Comparison of ENCODE assay signal across 10 cellular contexts in the genomic region with DNA sequence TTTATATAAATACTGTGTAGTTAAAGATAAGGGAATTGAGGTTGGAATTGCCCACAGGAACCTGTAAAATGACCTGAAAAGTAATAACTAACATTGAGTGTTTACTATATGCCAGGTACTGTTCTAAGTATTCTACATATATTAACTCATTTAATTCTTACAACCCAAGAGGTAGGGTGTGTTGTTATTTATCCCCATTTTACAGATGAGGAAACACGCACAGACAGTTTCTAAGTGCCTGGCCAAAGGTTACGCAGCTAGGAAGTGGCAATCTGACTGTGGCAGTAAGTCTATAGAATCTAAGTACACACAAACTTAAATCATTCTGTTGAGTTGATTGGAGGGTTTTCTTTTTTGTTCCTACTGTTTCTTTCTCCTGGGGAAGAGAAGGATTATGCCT. TPM values are rescaled to one million over a fixed set of nuclear protein-coding genes. Genes with fewer than 3 reads are reported as not detected.
A peak's percentile ranks its signal among the peaks of the same experiment; 100 is the strongest.
DNase-seq lines count a peak whose midpoint lies in the region; FAIRE-seq and TF ChIP-seq lines count a peak whose summit lies in the region.
"Had no signal": no experiment of that assay in that cellular context is flagged by ENCODE, and none has a peak within 500 bp of the region (broad histone marks: within the 10 kb centered on the region; RNA-seq: fewer than 3 reads in every experiment).

No MANE protein-coding gene starts in this region.

- H2BK5ac ChIP-seq in H1 (ENCODE audit: low read depth, low read length), result no peak overlapping the region

- WGBS in H1 (ENCODE audit: extremely low coverage in 1 of 2, insufficient coverage in 1 of 2, insufficient read length in 1 of 2, insufficient replicate concordance in 2 of 2, low coverage in 1 of 2, low lambda C conversion rate in 2 of 2, missing lambda C conversion rate in 1 of 2), 2 experiments, result 98% methylated on average over 2 of the region's 2 CpGs; no CpG with 5 or more reads in 1 of the 2 experiments

- H3K36me3 ChIP-seq in Karpas-422 (ENCODE audit: insufficient read depth, low read length) (peaks cover 12% of the 10 kb centered on the region), H1 (ENCODE audit: control insufficient read depth in 2 of 4, insufficient read depth in 4 of 4, low read length in 3 of 4) (peaks cover 10 to 27% (median 22%) of the 10 kb centered on the region in 4 experiments), uterus (no peaks in the 10 kb centered on the region)

- POLR2A ChIA-PET in H1 (lab: Charles Lee; ENCODE audit: partially characterized antibody), result interaction anchor here (1.0 to 4.4 kb wide), 8 partner anchors 12 to 135 kb away, joined by 3 to 35 read pairs (median 4); a partner anchor contains a TSS

- H3K4me2 ChIP-seq in Karpas-422 (ENCODE audit: low read depth, low read length, poor library complexity, severe bottlenecking), result peak overlapping the region; percentile 64
- peak overlapping the region in 1 of 2 experiments; percentile 97; a peak in 1 of 4 replicates for H3K4me2 ChIP-seq in H1 (ENCODE audit: insufficient read depth in 1 of 2, low read depth in 2 of 2, low read length in 2 of 2)

- H4K20me1 ChIP-seq in Karpas-422 (ENCODE audit: insufficient read depth, low read depth, low read length), result no peaks in the 10 kb centered on the region
- H4K20me1 ChIP-seq in H1 (replicated peaks in 1 of 2; ENCODE audit: control insufficient read depth in 1 of 2, insufficient read depth in 2 of 2, low read length in 2 of 2), result peaks cover 0 to 2% of the 10 kb centered on the region in 2 experiments

- peaks cover 6% of the 10 kb centered on the region for H3K79me1 ChIP-seq in H1 (ENCODE audit: low read depth, low read length)

- no peak for TF ChIP-seq RAD21 in H1 (IDR thresholded peaks at IDR 0.05 in 1 of 2, conservative IDR thresholded peaks at IDR 0.05 in 1 of 2; ENCODE audit: low read depth in 2 of 2, low read length in 2 of 2)

- peak overlapping the region; percentile 92; the same call in 1 of the 2 replicates for H2BK12ac ChIP-seq in H1 (ENCODE audit: low read depth, low read length)

- H2AFZ ChIP-seq in Karpas-422 (ENCODE audit: low read length), result no peak overlapping the region; the same call in 1 of the 2 replicates
- no peak overlapping the region for H2AFZ ChIP-seq in H1 (ENCODE audit: low read length)

- H3K56ac ChIP-seq in H1 (replicated peaks; ENCODE audit: insufficient read length, low read depth, low read length), result no peak overlapping the region

- no peak overlapping the region for H3K23ac ChIP-seq in H1 (ENCODE audit: insufficient read length)

- peaks cover 4% of the 10 kb centered on the region for H3K23me2 ChIP-seq in H1 (ENCODE audit: low read depth, low read length)

- no peak for FAIRE-seq in H1 (lab: Jason Lieb, UNC)
- FAIRE-seq: D721Med had no signal

- H3K18ac ChIP-seq in H1 (ENCODE audit: extremely low read depth, low read length), result no peak overlapping the region

- H3K9me2 ChIP-seq in Karpas-422 (replicated peaks; ENCODE audit: insufficient read depth, low read length), result no peaks in the 10 kb centered on the region

- H2AK5ac ChIP-seq in H1 (ENCODE audit: low read depth, low read length), result 0 out of 2 replicates have a peak overlapping the region, but pooled peaks have one; percentile 25

- DNase-seq in Karpas-422 (no peak), H1 (ENCODE audit: low read depth in 1 of 2, low spot score in 2 of 2) (no peak), cerebellar cortex (ENCODE audit: low spot score) (no peak), NCI-H510A (lab: John Stamatoyannopoulos, UW) (no peak), uterus (no peak)
- DNase-seq: foreskin keratinocyte, NCI-H1694, occipital lobe had no signal

- H3K9me3 ChIP-seq in Karpas-422 (ENCODE audit: low read length) (no peaks in the 10 kb centered on the region), H1 (ENCODE audit: insufficient read depth in 2 of 2, low read depth in 1 of 2, low read length in 1 of 2) (no peaks in the 10 kb centered on the region), uterus (no peaks in the 10 kb centered on the region)

- H3K27ac ChIP-seq in 22Rv1, result peak overlapping the region; percentile 87
- H3K27ac ChIP-seq in Karpas-422 (ENCODE audit: low read length), result peak overlapping the region; percentile 31; the same call in 1 of the 2 replicates
- no peak overlapping the region for H3K27ac ChIP-seq in H1 (ENCODE audit: low read depth, low read length)
- H3K27ac ChIP-seq in uterus, result peak overlapping the region in 1 of 2 donors; percentile 98

- H2BK15ac ChIP-seq in H1 (ENCODE audit: low read length), result no peak overlapping the region

- intact Hi-C loops in uterus (cut with DNase I; ENCODE audit: low total_unique reads), result no loop called here

- no peak for TF ChIP-seq EP300 in H1 (IDR thresholded peaks at IDR 0.05; ENCODE audit: borderline replicate concordance in 1 of 2, low read depth in 2 of 2, low read length in 2 of 2)

- TF ChIP-seq CTCF in 22Rv1 (IDR thresholded peaks at IDR 0.05) (no peak), H1 (IDR thresholded peaks at IDR 0.05; ENCODE audit: control extremely low read depth in 1 of 3, insufficient read depth in 1 of 3, low read depth in 1 of 3, low read length in 3 of 3) (no peak), uterus (IDR thresholded peaks at IDR 0.05) (no peak)

- TF ChIP-seq POLR2A in H1 (IDR thresholded peaks at IDR 0.05; ENCODE audit: control extremely low read depth in 1 of 2, low read depth in 2 of 2, low read length in 2 of 2) (no peak), uterus (IDR thresholded peaks at IDR 0.05) (no peak)

- H4K5ac ChIP-seq in H1 (ENCODE audit: insufficient read length, low read depth, low read length), result no peak overlapping the region

- H3K4ac ChIP-seq in H1 (replicated peaks; ENCODE audit: insufficient read length, low read depth, low read length), result no peak overlapping the region

- peaks cover 44% of the 10 kb centered on the region for H3K4me1 ChIP-seq in Karpas-422 (ENCODE audit: low read length)
- peaks cover 0 to 15% (median 6%) of the 10 kb centered on the region in 4 experiments; a peak in 5 of 7 replicates for H3K4me1 ChIP-seq in H1 (replicated peaks in 1 of 4; ENCODE audit: control insufficient read depth in 3 of 4, insufficient read depth in 4 of 4, low read length in 3 of 4)
- H3K4me1 ChIP-seq in uterus, result peaks cover 0 to under 1% of the 10 kb centered on the region in 2 donors
- H3K4me1 ChIP-seq: foreskin keratinocyte had no signal

- no peak overlapping the region for H2BK120ac ChIP-seq in H1 (replicated peaks; ENCODE audit: low read depth, low read length)

- H3K9ac ChIP-seq in Karpas-422 (ENCODE audit: low read length) (peak overlapping the region; percentile 62), H1 (replicated peaks in 1 of 4; ENCODE audit: extremely low read depth in 1 of 4, low read depth in 3 of 4, low read length in 3 of 4) (no peak overlapping the region)

- H3K79me2 ChIP-seq in Karpas-422 (ENCODE audit: low read length) (peaks cover 30% of the 10 kb centered on the region), H1 (ENCODE audit: control insufficient read depth in 1 of 2, insufficient read depth in 2 of 2, low read length in 2 of 2) (no peaks in the 10 kb centered on the region)

- H3K14ac ChIP-seq in H1 (ENCODE audit: insufficient read length), result no peak overlapping the region

- no peak overlapping the region for H4K91ac ChIP-seq in H1 (replicated peaks; ENCODE audit: insufficient read length, low read length)

- H4K8ac ChIP-seq in H1 (ENCODE audit: extremely low read depth, insufficient read depth, low read length), result no peak overlapping the region

- no peaks in the 10 kb centered on the region for H3K27me3 ChIP-seq in Karpas-422 (ENCODE audit: low read length)
- peaks cover 16 to 32% (median 28%) of the 10 kb centered on the region in 4 experiments for H3K27me3 ChIP-seq in H1 (replicated peaks in 1 of 4; ENCODE audit: control insufficient read depth in 3 of 4, extremely low read depth in 1 of 4, insufficient read depth in 3 of 4, low read length in 3 of 4)
- H3K27me3 ChIP-seq in uterus, result peaks cover 1 to 7% of the 10 kb centered on the region in 2 donors

- no peak overlapping the region for H2BK20ac ChIP-seq in H1 (ENCODE audit: low read length)

- CTCF ChIA-PET in H1 (lab: Charles Lee; ENCODE audit: partially characterized antibody), result interaction anchor here (1.2 to 11.2 kb wide), 5 partner anchors 8 to 159 kb away, joined by 3 to 149 read pairs (median 5); no protein-coding TSS in a partner anchor

- H3K4me3 ChIP-seq in Karpas-422 (ENCODE audit: low read length), result peak overlapping the region; percentile 67
- H3K4me3 ChIP-seq in H1 (ENCODE audit: extremely low read depth in 1 of 4, insufficient read depth in 2 of 4, low read depth in 3 of 4, low read length in 4 of 4), result 0 out of 8 replicates have a peak overlapping the region, but pooled peaks of 1 of the 4 experiments have one; percentile 75
- H3K4me3 ChIP-seq in uterus, result no peak overlapping the region

RNA-seq across cellular contexts. Expression of a gene that starts 1.1 kb away (rescaled TPM):
- total RNA-seq in Karpas-422 (2014; rRNA removed; shearing (Covaris generic); ENCODE audit: low replicate concordance), result 33.3 and 42.7 TPM in 2 replicates
- total RNA-seq in H1 (2021; fragmentation: NEBNext Ultra II Directional; extraction: Animal tissue kit (Norgen Biotek cat#: 25700)), result 15.2 and 15.8 TPM in 2 replicates
- 23.3 and 31.4 TPM in 2 replicates for polyA plus RNA-seq in H1 (2011; rRNA removed)
- polyA plus RNA-seq in H1 (2011; cell fraction: cytosol; rRNA removed), result 22.7 TPM
- polyA plus RNA-seq in H1 (2011; cell fraction: nucleus; rRNA removed), result 12.1 TPM
- polyA plus RNA-seq in H1 (2012, experiment 1 of 2), result 14.1 to 22.6 TPM (median 19.5 TPM) in 4 replicates
- 20.3 TPM for polyA plus RNA-seq in H1 (2012, experiment 2 of 2)
- polyA plus RNA-seq in H1 (2013, experiment 1 of 2), result 15.8 TPM
- polyA plus RNA-seq in H1 (2013, experiment 2 of 2), result 17.6 TPM
- polyA minus RNA-seq in H1 (2011; rRNA and poly(A)+ RNA removed), result 26.3 and 33.9 TPM in 2 replicates
- polyA minus RNA-seq in H1 (2011; cell fraction: cytosol; rRNA and poly(A)+ RNA removed), result 11.2 TPM
- polyA minus RNA-seq in H1 (2011; cell fraction: nucleus; rRNA and poly(A)+ RNA removed), result 15.2 TPM
- 100 to 1,000 TPM in 1 of 4 donors, 10 to 100 TPM in 3; 38.2 to 103 (median 51.0) TPM for total RNA-seq in uterus

RNA-seq across cellular contexts. Expression of a gene that starts 5.2 kb away (rescaled TPM):
- total RNA-seq in Karpas-422 (2014; rRNA removed; shearing (Covaris generic); ENCODE audit: low replicate concordance), result 6.7 and 12.0 TPM in 2 replicates
- total RNA-seq in H1 (2021; fragmentation: NEBNext Ultra II Directional; extraction: Animal tissue kit (Norgen Biotek cat#: 25700)), result 1.5 and 1.7 TPM in 2 replicates
- polyA plus RNA-seq in H1 (2011; rRNA removed), result 1.5 and 1.8 TPM in 2 replicates
- polyA plus RNA-seq in H1 (2011; cell fraction: cytosol; rRNA removed), result 1.4 TPM
- polyA plus RNA-seq in H1 (2011; cell fraction: nucleus; rRNA removed), result 6.8 TPM
- 1.7 to 2.6 TPM (median 2.1 TPM) in 4 replicates for polyA plus RNA-seq in H1 (2012, experiment 1 of 2)
- polyA plus RNA-seq in H1 (2012, experiment 2 of 2), result 0.91 TPM
- polyA plus RNA-seq in H1 (2013, experiment 1 of 2), result 1.0 TPM
- polyA plus RNA-seq in H1 (2013, experiment 2 of 2), result 1.3 TPM
- 0.63 and 0.98 TPM in 2 replicates for polyA minus RNA-seq in H1 (2011; rRNA and poly(A)+ RNA removed)
- 2.1 TPM for polyA minus RNA-seq in H1 (2011; cell fraction: cytosol; rRNA and poly(A)+ RNA removed)
- 2.8 TPM for polyA minus RNA-seq in H1 (2011; cell fraction: nucleus; rRNA and poly(A)+ RNA removed)
- total RNA-seq in uterus, result 1 to 10 TPM in 3 of 4 donors, under 1 TPM in 1; 0.29 to 6.3 (median 2.6) TPM

RNA-seq across cellular contexts. Expression of a gene that starts 8.3 kb away (rescaled TPM):
- total RNA-seq in Karpas-422 (2014; rRNA removed; shearing (Covaris generic); ENCODE audit: low replicate concordance), result 154 and 164 TPM in 2 replicates
- total RNA-seq in H1 (2021; fragmentation: NEBNext Ultra II Directional; extraction: Animal tissue kit (Norgen Biotek cat#: 25700)), result 174 and 180 TPM in 2 replicates
- 311 and 368 TPM in 2 replicates for polyA plus RNA-seq in H1 (2011; rRNA removed)
- 368 TPM for polyA plus RNA-seq in H1 (2011; cell fraction: cytosol; rRNA removed)
- polyA plus RNA-seq in H1 (2011; cell fraction: nucleus; rRNA removed), result 288 TPM
- 210 to 260 TPM (median 226 TPM) in 4 replicates for polyA plus RNA-seq in H1 (2012, experiment 1 of 2)
- 272 TPM for polyA plus RNA-seq in H1 (2012, experiment 2 of 2)
- 111 TPM for polyA plus RNA-seq in H1 (2013, experiment 1 of 2)
- polyA plus RNA-seq in H1 (2013, experiment 2 of 2), result 105 TPM
- 218 and 329 TPM in 2 replicates for polyA minus RNA-seq in H1 (2011; rRNA and poly(A)+ RNA removed)
- polyA minus RNA-seq in H1 (2011; cell fraction: cytosol; rRNA and poly(A)+ RNA removed), result 110 TPM
- 99.0 TPM for polyA minus RNA-seq in H1 (2011; cell fraction: nucleus; rRNA and poly(A)+ RNA removed)
- 100 to 1,000 TPM in 2 of 4 donors, 10 to 100 TPM in 2; 60.0 to 190 (median 110) TPM for total RNA-seq in uterus

RNA-seq across cellular contexts. Expression of a gene that starts 11.1 kb away (rescaled TPM):
- total RNA-seq in Karpas-422 (2014; rRNA removed; shearing (Covaris generic); ENCODE audit: low replicate concordance), result 30.3 and 45.9 TPM in 2 replicates
- 6.1 and 6.4 TPM in 2 replicates for total RNA-seq in H1 (2021; fragmentation: NEBNext Ultra II Directional; extraction: Animal tissue kit (Norgen Biotek cat#: 25700))
- 6.6 and 7.8 TPM in 2 replicates for polyA plus RNA-seq in H1 (2011; rRNA removed)
- 7.0 TPM for polyA plus RNA-seq in H1 (2011; cell fraction: cytosol; rRNA removed)
- 13.3 TPM for polyA plus RNA-seq in H1 (2011; cell fraction: nucleus; rRNA removed)
- polyA plus RNA-seq in H1 (2012, experiment 1 of 2), result 4.7 to 8.7 TPM (median 8.1 TPM) in 4 replicates
- 8.9 TPM for polyA plus RNA-seq in H1 (2012, experiment 2 of 2)
- polyA plus RNA-seq in H1 (2013, experiment 1 of 2), result 4.9 TPM
- polyA plus RNA-seq in H1 (2013, experiment 2 of 2), result 4.5 TPM
- 5.9 and 6.2 TPM in 2 replicates for polyA minus RNA-seq in H1 (2011; rRNA and poly(A)+ RNA removed)
- 3.5 TPM for polyA minus RNA-seq in H1 (2011; cell fraction: cytosol; rRNA and poly(A)+ RNA removed)
- polyA minus RNA-seq in H1 (2011; cell fraction: nucleus; rRNA and poly(A)+ RNA removed), result 4.1 TPM
- 1 to 10 TPM in 3 of 4 donors, not detected in 1; 5.1 to 7.6 (median 6.8) TPM for total RNA-seq in uterus

RNA-seq across cellular contexts. Expression of a gene that starts 23.1 kb away (rescaled TPM):
- 0.86 and 3.5 TPM in 2 replicates for total RNA-seq in Karpas-422 (2014; rRNA removed; shearing (Covaris generic); ENCODE audit: low replicate concordance)
- 2.3 and 3.3 TPM in 2 replicates for total RNA-seq in H1 (2021; fragmentation: NEBNext Ultra II Directional; extraction: Animal tissue kit (Norgen Biotek cat#: 25700))
- 2.6 and 2.9 TPM in 2 replicates for polyA plus RNA-seq in H1 (2011; rRNA removed)
- 2.5 TPM for polyA plus RNA-seq in H1 (2011; cell fraction: cytosol; rRNA removed)
- polyA plus RNA-seq in H1 (2011; cell fraction: nucleus; rRNA removed), result 6.3 TPM
- 1.9 to 2.5 TPM (median 2.3 TPM) in 4 replicates for polyA plus RNA-seq in H1 (2012, experiment 1 of 2)
- 1.9 TPM for polyA plus RNA-seq in H1 (2012, experiment 2 of 2)
- 1.4 TPM for polyA plus RNA-seq in H1 (2013, experiment 1 of 2)
- polyA plus RNA-seq in H1 (2013, experiment 2 of 2), result 1.2 TPM
- 2.0 and 2.1 TPM in 2 replicates for polyA minus RNA-seq in H1 (2011; rRNA and poly(A)+ RNA removed)
- polyA minus RNA-seq in H1 (2011; cell fraction: cytosol; rRNA and poly(A)+ RNA removed), result 4.8 TPM
- 4.4 TPM for polyA minus RNA-seq in H1 (2011; cell fraction: nucleus; rRNA and poly(A)+ RNA removed)
- 1 to 10 TPM in 1 of 4 donors, under 1 TPM in 1, not detected in 2; 0.28 to 1.2 TPM for total RNA-seq in uterus
- total RNA-seq: occipital lobe had no signal
